In the genomic region with DNA sequence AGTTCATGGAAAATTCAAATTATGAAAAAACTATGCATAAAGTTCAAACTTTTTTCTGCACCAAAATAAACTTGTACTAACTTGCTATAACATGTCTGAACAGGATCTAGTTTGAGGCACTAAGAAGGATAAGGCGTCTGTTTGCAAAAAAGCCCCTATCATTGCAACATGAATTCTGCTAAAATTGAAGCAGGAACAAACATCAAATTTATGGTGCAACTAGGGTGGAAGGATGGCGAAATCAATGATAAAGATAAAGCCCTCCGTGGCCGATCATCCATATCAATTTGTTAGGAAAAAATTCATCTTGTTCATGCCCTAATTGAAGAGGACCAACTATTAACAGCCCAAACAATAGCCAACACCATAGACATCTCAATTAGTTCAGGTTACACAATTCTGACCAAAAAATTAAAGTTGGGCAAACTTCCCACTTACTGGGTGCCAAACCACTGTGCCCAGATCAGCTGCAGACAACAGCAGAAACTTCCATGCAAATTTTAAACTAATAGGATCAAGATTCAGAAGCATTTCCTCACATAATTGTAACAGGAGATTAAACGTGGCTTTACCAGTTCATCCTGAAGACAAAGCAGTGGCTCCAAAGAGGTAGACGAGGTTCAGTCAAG, we compare ENCODE assay signal across 20 cellular contexts. TPM values are rescaled to one million over a fixed set of nuclear protein-coding genes. Genes with fewer than 3 reads are reported as not detected.
DNase-seq lines count a peak whose midpoint lies in the region; ATAC-seq and TF ChIP-seq lines count a peak whose summit lies in the region.
"Had no signal": no experiment of that assay in that cellular context is flagged by ENCODE, and none has a peak within 500 bp of the region (broad histone marks: within the 10 kb centered on the region; RNA-seq: fewer than 3 reads in every experiment).

No MANE protein-coding gene starts in this region.

- no peak overlapping the region for H3K4me3 ChIP-seq in GM23338
- H3K4me3 ChIP-seq: PC-9, uterus had no signal

- no peak for TF ChIP-seq CTCF in activated CD8-positive, alpha-beta T cell treated with anti-CD3 and anti-CD28 coated beads for 36 hours (IDR thresholded peaks at IDR 0.05)
- TF ChIP-seq CTCF in GM23338 (conservative IDR thresholded peaks at IDR 0.05; ENCODE audit: low read depth in 2 of 2): no peak

- no peak overlapping the region for H3K27ac ChIP-seq in GM23338 (ENCODE audit: low read depth)
- H3K27ac ChIP-seq: neutrophil, PC-9, uterus, VCaP had no signal

- H4K20me1 ChIP-seq in GM23338 (replicated peaks; ENCODE audit: insufficient read depth): no peaks in the 10 kb centered on the region

- no peaks in the 10 kb centered on the region for H3K79me2 ChIP-seq in GM23338 (replicated peaks; ENCODE audit: insufficient read depth)

- peaks cover 76% of the 10 kb centered on the region for H3K4me1 Mint-ChIP-seq in activated CD8-positive, alpha-beta T cell treated with anti-CD3 and anti-CD28 coated beads for 36 hours (ENCODE audit: low read depth)
- H3K4me1 Mint-ChIP-seq in activated CD8-positive, alpha-beta T cell treated with anti-CD3 and anti-CD28 coated beads, Interleukin-2, amount 10 ng/mL, durations not matched to agents 7 days and 5 days (ENCODE audit: low read depth): peaks cover 46% of the 10 kb centered on the region
- H3K4me1 Mint-ChIP-seq in GM23338: peaks cover 6% of the 10 kb centered on the region; the same call in 2 of the 3 replicates
- H3K4me1 Mint-ChIP-seq in activated T-helper 17 cell treated with anti-CD3 and anti-CD28 coated beads, Interleukin-2, amount 50 U/mL, for 72 hours: peaks cover 35% of the 10 kb centered on the region
- peaks cover 57 to 68% of the 10 kb centered on the region in 2 donors for H3K4me1 Mint-ChIP-seq in natural killer cell treated with Interleukin-12 subunit alpha and Interleukin-12 subunit beta and Interleukin-15 and Interleukin-18, amount 100 ng/mL, for 72 hours (ENCODE audit: low read depth in 2 of 2)
- H3K4me1 Mint-ChIP-seq: endodermal cell had no signal

- no peaks in the 10 kb centered on the region for H3K27me3 Mint-ChIP-seq in activated CD8-positive, alpha-beta T cell treated with anti-CD3 and anti-CD28 coated beads for 36 hours
- no peaks in the 10 kb centered on the region for H3K27me3 Mint-ChIP-seq in activated CD8-positive, alpha-beta T cell treated with anti-CD3 and anti-CD28 coated beads, Interleukin-2, amount 10 ng/mL, durations not matched to agents 7 days and 5 days (ENCODE audit: low read depth)
- H3K27me3 Mint-ChIP-seq in GM23338 (ENCODE audit: insufficient read depth, low read depth, poor library complexity): peaks cover 3% of the 10 kb centered on the region
- H3K27me3 Mint-ChIP-seq in activated T-helper 17 cell treated with anti-CD3 and anti-CD28 coated beads, Interleukin-2, amount 50 U/mL, for 72 hours: no peaks in the 10 kb centered on the region
- no peaks in the 10 kb centered on the region for H3K27me3 Mint-ChIP-seq in natural killer cell treated with Interleukin-12 subunit alpha and Interleukin-12 subunit beta and Interleukin-15 and Interleukin-18, amount 100 ng/mL, for 72 hours

- H3F3A ChIP-seq in GM23338 (replicated peaks; ENCODE audit: low read depth): no peaks in the 10 kb centered on the region

- DNase-seq in activated CD8-positive, alpha-beta T cell treated with anti-CD3 and anti-CD28 coated beads for 36 hours: no peak
- no peak for DNase-seq in activated CD8-positive, alpha-beta T cell treated with anti-CD3 and anti-CD28 coated beads, Interleukin-2, amount 10 ng/mL, durations not matched to agents 7 days and 5 days
- DNase-seq in GM23338 (ENCODE audit: low spot score) (no peak), OCI-M1 (lab: John Stamatoyannopoulos, UW) (no peak), NCI-H524 treated with DMSO at 0.1 percent for 48 hours (lab: John Stamatoyannopoulos, UW) (no peak)
- no peak for DNase-seq in natural killer cell treated with Interleukin-12 subunit alpha and Interleukin-12 subunit beta and Interleukin-15 and Interleukin-18, amount 100 ng/mL, for 72 hours (ENCODE audit: low spot score)
- DNase-seq: caudate nucleus, endodermal cell, H9, kidney, mesenchymal stem cell, NCI-H187, NCI-H446 treated with DMSO at 0.1 percent for 48 hours, PC-9, retina, uterus had no signal

- CTCF ChIA-PET in activated CD8-positive, alpha-beta T cell treated with anti-CD3 and anti-CD28 coated beads for 36 hours (lab: Charles Lee): interaction anchor here (1.1 to 1.3 kb wide), 2 partner anchors 8 to 10 kb away, joined by 4 to 6 read pairs; no protein-coding TSS in a partner anchor
- CTCF ChIA-PET in activated CD8-positive, alpha-beta T cell treated with anti-CD3 and anti-CD28 coated beads, Interleukin-2, amount 10 ng/mL, durations not matched to agents 7 days and 5 days (lab: Charles Lee): no interaction called here

- H3K4me3 Mint-ChIP-seq in activated CD8-positive, alpha-beta T cell treated with anti-CD3 and anti-CD28 coated beads for 36 hours: no peak overlapping the region
- H3K4me3 Mint-ChIP-seq in activated CD8-positive, alpha-beta T cell treated with anti-CD3 and anti-CD28 coated beads, Interleukin-2, amount 10 ng/mL, durations not matched to agents 7 days and 5 days: no peak overlapping the region
- H3K4me3 Mint-ChIP-seq in GM23338: no peak overlapping the region
- peak overlapping the region; percentile 6 for H3K4me3 Mint-ChIP-seq in activated T-helper 17 cell treated with anti-CD3 and anti-CD28 coated beads, Interleukin-2, amount 50 U/mL, for 72 hours
- H3K4me3 Mint-ChIP-seq in natural killer cell treated with Interleukin-12 subunit alpha and Interleukin-12 subunit beta and Interleukin-15 and Interleukin-18, amount 100 ng/mL, for 72 hours: peak overlapping the region; percentile 50
- H3K4me3 Mint-ChIP-seq: endodermal cell, H9 had no signal

- ATAC-seq in activated CD8-positive, alpha-beta T cell treated with anti-CD3 and anti-CD28 coated beads for 36 hours: no peak
- no peak for ATAC-seq in activated CD8-positive, alpha-beta T cell treated with anti-CD3 and anti-CD28 coated beads, Interleukin-2, amount 10 ng/mL, durations not matched to agents 7 days and 5 days
- ATAC-seq in GM23338: no peak
- ATAC-seq in activated T-helper 17 cell treated with anti-CD3 and anti-CD28 coated beads, Interleukin-2, amount 50 U/mL, for 72 hours (replicated peaks): no peak
- peak; percentile 21 to 65 for ATAC-seq in natural killer cell treated with Interleukin-12 subunit alpha and Interleukin-12 subunit beta and Interleukin-15 and Interleukin-18, amount 100 ng/mL, for 72 hours
- ATAC-seq in HG02763 (IDR thresholded peaks at IDR 0.05; ENCODE audit: unreplicated experiment): no peak

- no peaks in the 10 kb centered on the region for H3K27me3 ChIP-seq in GM23338 (ENCODE audit: insufficient read depth)
- H3K27me3 ChIP-seq: neutrophil, uterus had no signal

- H3K4me1 ChIP-seq in GM23338 (ENCODE audit: insufficient read depth): 0 out of 2 replicates have a peak, but pooled peaks cover 6% of the 10 kb centered on the region
- H3K4me1 ChIP-seq: uterus had no signal

- POLR2A ChIA-PET in activated CD8-positive, alpha-beta T cell treated with anti-CD3 and anti-CD28 coated beads for 36 hours (lab: Charles Lee): interaction anchor here (3.3 to 9.2 kb wide), 2 partner anchors 10 to 12 kb away, joined by 17 to 86 read pairs; a partner anchor contains a TSS
- POLR2A ChIA-PET in activated CD8-positive, alpha-beta T cell treated with anti-CD3 and anti-CD28 coated beads, Interleukin-2, amount 10 ng/mL, durations not matched to agents 7 days and 5 days (lab: Charles Lee): interaction anchor here (1.1 to 1.6 kb wide), 2 partner anchors 10 to 37 kb away, joined by 3 to 6 read pairs; no protein-coding TSS in a partner anchor

- H3K4me2 ChIP-seq in GM23338: no peak overlapping the region
- H3K4me2 ChIP-seq: PC-9 had no signal

- H3K9me2 ChIP-seq in GM23338 (ENCODE audit: insufficient read depth): no peaks in the 10 kb centered on the region

- intact Hi-C loops in activated CD8-positive, alpha-beta T cell treated with anti-CD3 and anti-CD28 coated beads for 36 hours (cut with micrococcal nuclease): no loop called here

- H3K36me3 Mint-ChIP-seq in activated CD8-positive, alpha-beta T cell treated with anti-CD3 and anti-CD28 coated beads for 36 hours (ENCODE audit: low read depth): peaks cover 85% of the 10 kb centered on the region
- peaks cover 70% of the 10 kb centered on the region for H3K36me3 Mint-ChIP-seq in activated CD8-positive, alpha-beta T cell treated with anti-CD3 and anti-CD28 coated beads, Interleukin-2, amount 10 ng/mL, durations not matched to agents 7 days and 5 days (ENCODE audit: low read depth)
- H3K36me3 Mint-ChIP-seq in GM23338 (ENCODE audit: low read depth): no peaks in the 10 kb centered on the region; the same call in 2 of the 3 replicates
- H3K36me3 Mint-ChIP-seq in activated T-helper 17 cell treated with anti-CD3 and anti-CD28 coated beads, Interleukin-2, amount 50 U/mL, for 72 hours (ENCODE audit: low read depth): peaks cover 95% of the 10 kb centered on the region
- H3K36me3 Mint-ChIP-seq in natural killer cell treated with Interleukin-12 subunit alpha and Interleukin-12 subunit beta and Interleukin-15 and Interleukin-18, amount 100 ng/mL, for 72 hours: peaks cover 57% of the 10 kb centered on the region

- peak overlapping the region; percentile 28 for H2AFZ ChIP-seq in GM23338
- H2AFZ ChIP-seq: PC-9 had no signal

- peaks cover 22% of the 10 kb centered on the region for H3K9me3 Mint-ChIP-seq in activated CD8-positive, alpha-beta T cell treated with anti-CD3 and anti-CD28 coated beads for 36 hours
- peaks cover 21% of the 10 kb centered on the region for H3K9me3 Mint-ChIP-seq in activated CD8-positive, alpha-beta T cell treated with anti-CD3 and anti-CD28 coated beads, Interleukin-2, amount 10 ng/mL, durations not matched to agents 7 days and 5 days (ENCODE audit: insufficient read depth)
- peaks cover 5% of the 10 kb centered on the region; the same call in 1 of the 3 replicates for H3K9me3 Mint-ChIP-seq in GM23338
- peaks cover 4% of the 10 kb centered on the region for H3K9me3 Mint-ChIP-seq in activated T-helper 17 cell treated with anti-CD3 and anti-CD28 coated beads, Interleukin-2, amount 50 U/mL, for 72 hours
- no peaks in the 10 kb centered on the region for H3K9me3 Mint-ChIP-seq in natural killer cell treated with Interleukin-12 subunit alpha and Interleukin-12 subunit beta and Interleukin-15 and Interleukin-18, amount 100 ng/mL, for 72 hours

- H3K36me3 ChIP-seq in GM23338 (ENCODE audit: insufficient read depth): no peaks in the 10 kb centered on the region
- H3K36me3 ChIP-seq: neutrophil, uterus had no signal

- peak overlapping the region; percentile 76 for H3K27ac Mint-ChIP-seq in activated CD8-positive, alpha-beta T cell treated with anti-CD3 and anti-CD28 coated beads for 36 hours
- H3K27ac Mint-ChIP-seq in activated CD8-positive, alpha-beta T cell treated with anti-CD3 and anti-CD28 coated beads, Interleukin-2, amount 10 ng/mL, durations not matched to agents 7 days and 5 days: no peak overlapping the region
- no peak overlapping the region for H3K27ac Mint-ChIP-seq in GM23338
- H3K27ac Mint-ChIP-seq in activated T-helper 17 cell treated with anti-CD3 and anti-CD28 coated beads, Interleukin-2, amount 50 U/mL, for 72 hours: no peak overlapping the region
- H3K27ac Mint-ChIP-seq in natural killer cell treated with Interleukin-12 subunit alpha and Interleukin-12 subunit beta and Interleukin-15 and Interleukin-18, amount 100 ng/mL, for 72 hours: peak overlapping the region; percentile 78 to 98
- H3K27ac Mint-ChIP-seq: endodermal cell, H9 had no signal

RNA-seq across cellular contexts. Expression of a gene that starts 12.9 kb away (rescaled TPM):
- 10 to 100 TPM; 95.6 to 97.2 TPM for total RNA-seq in activated CD8-positive, alpha-beta T cell treated with anti-CD3 and anti-CD28 coated beads for 36 hours
- total RNA-seq in activated CD8-positive, alpha-beta T cell treated with anti-CD3 and anti-CD28 coated beads, Interleukin-2, amount 10 ng/mL, durations not matched to agents 7 days and 5 days: 10 to 100 TPM; 23.5 to 24.2 TPM
- total RNA-seq in GM23338 (2014; rRNA removed; shearing (Covaris generic)): 2.6 TPM in 2 replicates
- 0.42 and 0.83 TPM in 2 replicates for polyA plus RNA-seq in GM23338 (2016; fragmentation: Nextera tagmentation; extraction: Ambion mirVana)
- 10 to 100 TPM; 41.8 to 53.6 TPM for total RNA-seq in activated T-helper 17 cell treated with anti-CD3 and anti-CD28 coated beads, Interleukin-2, amount 50 U/mL, for 72 hours
- 10 to 100 TPM; 58.3 to 64.4 TPM for total RNA-seq in natural killer cell treated with Interleukin-12 subunit alpha and Interleukin-12 subunit beta and Interleukin-15 and Interleukin-18, amount 100 ng/mL, for 72 hours

Comparison
In these comparisons a context has a peak if more than half of its experiments do, and no peak if none do; other contexts are left out.
1. H3K27ac Mint-ChIP-seq: peak in activated CD8-positive, alpha-beta T cell treated with anti-CD3 and anti-CD28 coated beads for 36 hours (single experiment) and natural killer cell treated with Interleukin-12 subunit alpha and Interleukin-12 subunit beta and Interleukin-15 and Interleukin-18, amount 100 ng/mL, for 72 hours (2 of 2); none in activated CD8-positive, alpha-beta T cell treated with anti-CD3 and anti-CD28 coated beads, Interleukin-2, amount 10 ng/mL, durations not matched to agents 7 days and 5 days (single experiment), GM23338 (single experiment) and activated T-helper 17 cell treated with anti-CD3 and anti-CD28 coated beads, Interleukin-2, amount 50 U/mL, for 72 hours (single experiment).
2. ATAC-seq: peak in natural killer cell treated with Interleukin-12 subunit alpha and Interleukin-12 subunit beta and Interleukin-15 and Interleukin-18, amount 100 ng/mL, for 72 hours (2 of 2); none in activated CD8-positive, alpha-beta T cell treated with anti-CD3 and anti-CD28 coated beads for 36 hours (single experiment), activated CD8-positive, alpha-beta T cell treated with anti-CD3 and anti-CD28 coated beads, Interleukin-2, amount 10 ng/mL, durations not matched to agents 7 days and 5 days (single experiment), GM23338 (single experiment), activated T-helper 17 cell treated with anti-CD3 and anti-CD28 coated beads, Interleukin-2, amount 50 U/mL, for 72 hours (single experiment) and HG02763 (single experiment).
3. H3K4me3 Mint-ChIP-seq: peak in activated T-helper 17 cell treated with anti-CD3 and anti-CD28 coated beads, Interleukin-2, amount 50 U/mL, for 72 hours (single experiment) and natural killer cell treated with Interleukin-12 subunit alpha and Interleukin-12 subunit beta and Interleukin-15 and Interleukin-18, amount 100 ng/mL, for 72 hours (single experiment); none in activated CD8-positive, alpha-beta T cell treated with anti-CD3 and anti-CD28 coated beads for 36 hours (single experiment), activated CD8-positive, alpha-beta T cell treated with anti-CD3 and anti-CD28 coated beads, Interleukin-2, amount 10 ng/mL, durations not matched to agents 7 days and 5 days (single experiment) and GM23338 (single experiment).